In genomic region chr2:230234122-230234722, GRCh38 we compare ENCODE assay signal across 17 cellular contexts. TPM values are rescaled to one million over a fixed set of nuclear protein-coding genes. Genes with fewer than 3 reads are reported as not detected.
DNase-seq lines count a peak whose midpoint lies in the region; ATAC-seq, FAIRE-seq and TF ChIP-seq lines count a peak whose summit lies in the region.
"Had no signal": no experiment of that assay in that cellular context is flagged by ENCODE, and none has a peak within 500 bp of the region (broad histone marks: within the 10 kb centered on the region; RNA-seq: fewer than 3 reads in every experiment).

No MANE protein-coding gene starts in this region.

- peaks cover 51% of the 10 kb centered on the region for H3K4me1 ChIP-seq in CD4-positive, alpha-beta memory T cell (ENCODE audit: insufficient read depth, low read length)
- H3K4me1 ChIP-seq in pancreas, result no peaks in the 10 kb centered on the region
- H3K4me1 ChIP-seq: BLaER1, colonic mucosa, esophagus muscularis mucosa, prostate gland had no signal

- ATAC-seq in GM18909 (IDR thresholded peaks at IDR 0.05; ENCODE audit: poor library complexity, unreplicated experiment) (peak; percentile 77), HG02759 (IDR thresholded peaks at IDR 0.05; ENCODE audit: unreplicated experiment) (peak; percentile 64), T-helper 17 cell (no peak), pancreas (no peak)

- H3K4me1 Mint-ChIP-seq in CD4-positive, alpha-beta memory T cell, result peaks cover 35 to 67% (median 45%) of the 10 kb centered on the region in 4 donors
- peaks cover 28% of the 10 kb centered on the region for H3K4me1 Mint-ChIP-seq in T-helper 17 cell

- no peak overlapping the region for H3K27ac ChIP-seq in CD4-positive, alpha-beta memory T cell (ENCODE audit: low read depth, low read length)
- no peak overlapping the region for H3K27ac ChIP-seq in pancreas
- H3K27ac ChIP-seq: BLaER1, colonic mucosa, esophagus muscularis mucosa, prostate gland had no signal

- FAIRE-seq in pancreas (lab: Jason Lieb, UNC), result no peak

- DNase-seq in CD4-positive, alpha-beta memory T cell, result no peak
- DNase-seq in T-helper 17 cell (no peak), pancreas (no peak), NCI-H2227 (lab: John Stamatoyannopoulos, UW; ENCODE audit: unreplicated experiment) (no peak), GM13977 (ENCODE audit: low spot score) (no peak), GM13976 (ENCODE audit: low spot score) (no peak)
- DNase-seq: activated CD4-positive, CD25-positive, alpha-beta regulatory T cell treated with anti-CD3 and anti-CD28 coated beads, Interleukin-2, amount 50 U/mL, for 72 hours; activated naive CD8-positive, alpha-beta T cell treated with anti-CD3 and anti-CD28 coated beads, Interleukin-2, amount 10 ng/mL, durations not matched to agents 7 days and 5 days; colonic mucosa; midbrain; NCI-H187; NK-92 treated with Interleukin-12 subunit alpha and Interleukin-12 subunit beta, amount 100 ng/mL, for 24 hours had no signal

- peaks cover 0 to 19% (median 14%) of the 10 kb centered on the region in 8 donors for H3K9me3 Mint-ChIP-seq in CD4-positive, alpha-beta memory T cell

- H3K4me3 ChIP-seq in CD4-positive, alpha-beta memory T cell (ENCODE audit: low read length in 2 of 2), result no peak overlapping the region
- H3K4me3 ChIP-seq in pancreas, result no peak overlapping the region
- H3K4me3 ChIP-seq: BLaER1, colonic mucosa, esophagus muscularis mucosa, prostate gland had no signal

- peak overlapping the region in 5 of 8 donors; percentile 4 to 42 (median 27) for H3K4me3 Mint-ChIP-seq in CD4-positive, alpha-beta memory T cell
- H3K4me3 Mint-ChIP-seq in T-helper 17 cell, result no peak overlapping the region
- H3K4me3 Mint-ChIP-seq: activated naive CD8-positive, alpha-beta T cell treated with anti-CD3 and anti-CD28 coated beads, Interleukin-2, amount 10 ng/mL, durations not matched to agents 7 days and 5 days had no signal

- WGBS in pancreas, 2 donors, result 49 to 70% methylated on average over 3 of the region's 3 CpGs

- peaks cover 0 to 9% of the 10 kb centered on the region in 2 donors for H3K9me3 ChIP-seq in CD4-positive, alpha-beta memory T cell (ENCODE audit: control insufficient read depth in 1 of 2, low read length in 2 of 2)
- no peaks in the 10 kb centered on the region for H3K9me3 ChIP-seq in T-helper 17 cell (ENCODE audit: control insufficient read depth, low read length, poor library complexity, severe bottlenecking)
- H3K9me3 ChIP-seq in pancreas, result no peaks in the 10 kb centered on the region
- H3K9me3 ChIP-seq: colonic mucosa, prostate gland had no signal

- POLR2A ChIA-PET in CD4-positive, alpha-beta memory T cell (lab: Charles Lee; ENCODE audit: partially characterized antibody), result no interaction called here

- no peaks in the 10 kb centered on the region for H3K27me3 ChIP-seq in CD4-positive, alpha-beta memory T cell (ENCODE audit: insufficient read depth, low read length)
- peaks cover 0 to 4% (median 0%) of the 10 kb centered on the region in 4 donors for H3K27me3 ChIP-seq in pancreas
- H3K27me3 ChIP-seq: BLaER1, colonic mucosa, esophagus muscularis mucosa had no signal

- H3K27ac Mint-ChIP-seq in CD4-positive, alpha-beta memory T cell, result peak overlapping the region in 1 of 7 donors; percentile 48
- peak overlapping the region; percentile 84 for H3K27ac Mint-ChIP-seq in T-helper 17 cell
- H3K27ac Mint-ChIP-seq: activated naive CD8-positive, alpha-beta T cell treated with anti-CD3 and anti-CD28 coated beads, Interleukin-2, amount 10 ng/mL, durations not matched to agents 7 days and 5 days had no signal

- H3K36me3 Mint-ChIP-seq in CD4-positive, alpha-beta memory T cell, result peaks cover 76 to 77% of the 10 kb centered on the region in 2 donors
- peaks cover 20% of the 10 kb centered on the region for H3K36me3 Mint-ChIP-seq in T-helper 17 cell (ENCODE audit: low read depth)

- in situ Hi-C loops in GM13977 (cut with MboI; ENCODE audit: low pct_unique_long_range_greater_than_20kb, low sequenced_read_pairs, unreplicated experiment), result no loop called here
- in situ Hi-C loops in GM13976 (cut with MboI; ENCODE audit: low sequenced_read_pairs, unreplicated experiment), result no loop called here

- H3K36me3 ChIP-seq in CD4-positive, alpha-beta memory T cell (ENCODE audit: insufficient read depth, low read length), result peaks cover 24% of the 10 kb centered on the region
- no peaks in the 10 kb centered on the region for H3K36me3 ChIP-seq in pancreas
- H3K36me3 ChIP-seq: BLaER1, colonic mucosa, esophagus muscularis mucosa, prostate gland had no signal

- TF ChIP-seq CTCF in pancreas (IDR thresholded peaks at IDR 0.05) (no peak), GM13977 (IDR thresholded peaks at IDR 0.05; ENCODE audit: extremely low read depth, insufficient read depth, missing control alignments) (no peak), GM13976 (IDR thresholded peaks at IDR 0.05; ENCODE audit: borderline replicate concordance, control extremely low read depth, extremely low read depth, insufficient read depth, missing control alignments) (no peak)

- CTCF ChIA-PET in CD4-positive, alpha-beta memory T cell (lab: Charles Lee; ENCODE audit: partially characterized antibody), result no interaction called here

- intact Hi-C loops in CD4-positive, alpha-beta memory T cell (cut with micrococcal nuclease), result no loop called here
- intact Hi-C loops in pancreas (cut with DNase I), result no loop called here

- H3K27me3 Mint-ChIP-seq in CD4-positive, alpha-beta memory T cell, result no peaks in the 10 kb centered on the region
- no peaks in the 10 kb centered on the region for H3K27me3 Mint-ChIP-seq in T-helper 17 cell
- H3K27me3 Mint-ChIP-seq: activated naive CD8-positive, alpha-beta T cell treated with anti-CD3 and anti-CD28 coated beads, Interleukin-2, amount 10 ng/mL, durations not matched to agents 7 days and 5 days had no signal

RNA-seq across cellular contexts. Expression of gene SP140, which starts 8.7 kb away (rescaled TPM):
- 10 to 100 TPM; 70.8 to 79.3 TPM for total RNA-seq in CD4-positive, alpha-beta memory T cell
- polyA plus RNA-seq in CD4-positive, alpha-beta memory T cell, result 10 to 100 TPM; 18.0 to 34.2 TPM
- 10 to 100 TPM; 67.2 to 68.2 TPM for total RNA-seq in T-helper 17 cell
- total RNA-seq in pancreas, result 1 to 10 TPM in 1 of 6 donors, under 1 TPM in 5; 0.16 to 1.5 (median 0.34) TPM
- polyA plus RNA-seq in pancreas, result under 1 TPM; 0.12 to 0.65 TPM

RNA-seq across cellular contexts. Expression of gene SP110, which starts 14.4 kb away (rescaled TPM):
- 100 to 1,000 TPM; 108 to 123 TPM for total RNA-seq in CD4-positive, alpha-beta memory T cell
- polyA plus RNA-seq in CD4-positive, alpha-beta memory T cell, result 10 to 100 TPM; 49.8 to 99.2 TPM
- 10 to 100 TPM; 72.5 to 77.1 TPM for total RNA-seq in T-helper 17 cell
- 10 to 100 TPM in 1 of 6 donors, 1 to 10 TPM in 5; 4.3 to 13.7 (median 7.5) TPM for total RNA-seq in pancreas
- polyA plus RNA-seq in pancreas, result 1 to 10 TPM; 7.8 to 8.2 TPM

Comparison
In these comparisons a context has a peak if more than half of its experiments do, and no peak if none do; other contexts are left out.
1. ATAC-seq: peak in GM18909 (single experiment) and HG02759 (single experiment); none in T-helper 17 cell (single experiment) and pancreas (0 of 4).
2. RNA of gene SP140, which starts 8.7 kb away (total RNA-seq): 70.8 to 79.3 TPM in CD4-positive, alpha-beta memory T cell and 67.2 to 68.2 TPM in T-helper 17 cell; 0.16 to 1.5 TPM in pancreas; every median in the first group is over 10 times any median in the second.
3. RNA of gene SP110, which starts 14.4 kb away (total RNA-seq): 108 to 123 TPM in CD4-positive, alpha-beta memory T cell and 72.5 to 77.1 TPM in T-helper 17 cell; 4.3 to 13.7 TPM in pancreas; every median in the first group is over 4 times any median in the second.